ENCODE assay signal across 10 cellular contexts in the genomic region with DNA sequence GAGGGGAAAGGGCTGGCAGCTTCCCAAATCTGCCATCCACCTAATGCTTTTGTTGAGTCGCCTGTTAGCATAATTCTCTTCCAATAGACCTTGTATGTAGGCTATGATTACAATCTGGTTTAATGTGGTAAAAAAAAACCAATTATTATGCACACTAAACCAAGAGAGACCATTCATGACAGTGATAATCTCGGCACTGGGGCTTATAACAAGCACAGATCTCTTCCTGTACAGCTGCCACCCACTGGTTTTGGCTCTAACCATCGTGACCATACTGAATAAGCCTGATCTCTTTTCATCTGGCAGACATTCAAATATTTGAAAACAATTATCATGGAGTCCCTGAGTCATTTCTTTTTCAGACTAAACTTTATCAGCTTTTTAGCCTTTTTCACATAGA. TPM values are rescaled to one million over a fixed set of nuclear protein-coding genes. Genes with fewer than 3 reads are reported as not detected.
DNase-seq lines count a peak whose midpoint lies in the region; ATAC-seq and TF ChIP-seq lines count a peak whose summit lies in the region.
"Had no signal": no experiment of that assay in that cellular context is flagged by ENCODE, and none has a peak within 500 bp of the region (broad histone marks: within the 10 kb centered on the region; RNA-seq: fewer than 3 reads in every experiment).

No MANE protein-coding gene starts in this region.

- no peak overlapping the region for H3K4me3 Mint-ChIP-seq in neural progenitor cell

- CTCF ChIA-PET in RWPE1 (lab: Yijun Ruan, JAX): no interaction called here

- H2AFZ ChIP-seq in neural progenitor cell (replicated peaks): no peak overlapping the region

- no peaks in the 10 kb centered on the region for H3K27me3 ChIP-seq in neural progenitor cell
- H3K27me3 ChIP-seq in testis: no peaks in the 10 kb centered on the region

- TF ChIP-seq CTCF in RWPE1 (conservative IDR thresholded peaks at IDR 0.05; ENCODE audit: low read depth) (no peak), neural progenitor cell (IDR thresholded peaks at IDR 0.05) (no peak), testis (IDR thresholded peaks at IDR 0.05) (no peak)

- 48 to 54% methylated on average over 3 of the region's 3 CpGs for WGBS in testis, 2 donors

- H3K79me2 ChIP-seq in neural progenitor cell (ENCODE audit: low read depth): no peaks in the 10 kb centered on the region

- H3F3A ChIP-seq in neural progenitor cell (ENCODE audit: low read depth): no peaks in the 10 kb centered on the region

- no peak overlapping the region for H3K27ac Mint-ChIP-seq in neural progenitor cell

- no peaks in the 10 kb centered on the region for H3K9me3 Mint-ChIP-seq in neural progenitor cell

- H3K9me3 ChIP-seq in neural progenitor cell (ENCODE audit: low read depth): no peaks in the 10 kb centered on the region
- no peaks in the 10 kb centered on the region for H3K9me3 ChIP-seq in testis

- no peak overlapping the region for H3K4me2 ChIP-seq in neural progenitor cell

- H3K4me1 ChIP-seq in neural progenitor cell (peaks cover 8% of the 10 kb centered on the region), testis (no peaks in the 10 kb centered on the region)

- no peak for TF ChIP-seq POLR2A in testis (IDR thresholded peaks at IDR 0.05)

- H3K36me3 Mint-ChIP-seq in neural progenitor cell: no peaks in the 10 kb centered on the region

- H3K4me3 ChIP-seq in neural progenitor cell (no peak overlapping the region), testis (no peak overlapping the region)

- H3K36me3 ChIP-seq in neural progenitor cell: no peaks in the 10 kb centered on the region
- H3K36me3 ChIP-seq in testis (ENCODE audit: low read depth, missing control alignments): no peaks in the 10 kb centered on the region

- POLR2A ChIA-PET in RWPE1 (lab: Yijun Ruan, JAX; ENCODE audit: low non-redundant PET): interaction anchor here (0.7 kb wide), 1 partner anchor 46 kb away, joined by 4 read pairs; no protein-coding TSS in a partner anchor

- no peaks in the 10 kb centered on the region for H4K20me1 ChIP-seq in neural progenitor cell (ENCODE audit: low read depth)

- H3K27ac ChIP-seq in RWPE1 (no peak overlapping the region), neural progenitor cell (no peak overlapping the region), testis (no peak overlapping the region)
- H3K27ac ChIP-seq: HL-60 had no signal

- intact Hi-C loops in testis (cut with DNase I; ENCODE audit: low total_unique reads): no loop called here

- no peaks in the 10 kb centered on the region for H3K27me3 Mint-ChIP-seq in neural progenitor cell (ENCODE audit: insufficient read depth, low read depth)

- no peak for ATAC-seq in HG03175 (IDR thresholded peaks at IDR 0.05; ENCODE audit: unreplicated experiment)

- no peak overlapping the region for H3K9ac ChIP-seq in neural progenitor cell

- DNase-seq in D341Med (ENCODE audit: low spot score): peak; percentile 73
- DNase-seq in NCI-H128 (lab: John Stamatoyannopoulos, UW; ENCODE audit: unreplicated experiment): peak; percentile 81
- peak; percentile 26 for DNase-seq in RWPE1 (ENCODE audit: low spot score)
- peak; percentile 79 for DNase-seq in foreskin melanocyte
- no peak for DNase-seq in neural progenitor cell (ENCODE audit: low spot score)
- DNase-seq in testis: no peak
- DNase-seq in SKM-1 (lab: John Stamatoyannopoulos, UW; ENCODE audit: unreplicated experiment): no peak
- DNase-seq: head of caudate nucleus had no signal

- peaks cover 2% of the 10 kb centered on the region for H3K4me1 Mint-ChIP-seq in neural progenitor cell

RNA-seq across cellular contexts. Expression of gene SYT14, which starts 12.0 kb away (rescaled TPM):
- total RNA-seq in neural progenitor cell (ENCODE audit: low replicate concordance): 8.9 and 16.1 TPM in 2 replicates
- 10 to 100 TPM; 10.8 to 11.3 TPM for total RNA-seq in testis
- 3.4 TPM for polyA plus RNA-seq in testis (ENCODE audit: insufficient read depth, low read depth, low replicate concordance)

Comparison
In these comparisons a context has a peak if more than half of its experiments do, and no peak if none do; other contexts are left out.
1. DNase-seq: peak in D341Med (single experiment), NCI-H128 (single experiment), RWPE1 (single experiment) and foreskin melanocyte (single experiment); none in neural progenitor cell (single experiment), testis (single experiment) and SKM-1 (single experiment).